ENCODE assay signal across 16 cellular contexts in genomic region chr15:39487180-39487735, GRCh38.
"Had no signal": no experiment of that assay in that cellular context is flagged by ENCODE, and none has a peak within 500 bp of the region (broad histone marks: within the 10 kb centered on the region; RNA-seq: fewer than 3 reads in every experiment).

No MANE protein-coding gene starts in this region.

- H3K4me2 ChIP-seq: hepatocyte had no signal

- H3K27ac ChIP-seq: body of pancreas, dorsolateral prefrontal cortex, gastrocnemius medialis, lower lobe of right lung had no signal

- FAIRE-seq: urothelium cell line had no signal

- H3K4me1 ChIP-seq: body of pancreas, gastrocnemius medialis, lower lobe of right lung had no signal

- H3K27me3 ChIP-seq: body of pancreas, dorsolateral prefrontal cortex, gastrocnemius medialis, hepatocyte had no signal

- DNase-seq: activated CD4-positive, alpha-beta T cell treated with anti-CD3 and anti-CD28 coated beads, Interleukin-2, amount 50 U/mL, for 4 hours; activated CD4-positive, CD25-positive, alpha-beta regulatory T cell treated with anti-CD3 and anti-CD28 coated beads, Interleukin-2, amount 50 U/mL, for 72 hours; activated CD8-positive, alpha-beta memory T cell treated with anti-CD3 and anti-CD28 coated beads, Interleukin-2, amount 10 ng/mL, durations not matched to agents 7 days and 5 days; activated effector memory CD4-positive, alpha-beta T cell treated with Interleukin-2 at 50 U/mL for 16 hours; activated T-cell treated with anti-CD3 and anti-CD28 coated beads, Interleukin-2, amount 50 U/mL, for 24 hours; amniotic stem cell; body of pancreas; cerebellar nuclear complex; dorsolateral prefrontal cortex; gastrocnemius medialis; lower lobe of right lung; stimulated activated CD4-positive, alpha-beta T cell treated with anti-CD3 and anti-CD28 coated beads, Interleukin-2, amount 100 ng/mL, for 48 hours; stimulated activated naive CD8-positive, alpha-beta T cell treated with anti-CD3 and anti-CD28 coated beads, Interleukin-15, amount 100 ng/mL, for 72 hours had no signal

- ATAC-seq: activated CD8-positive, alpha-beta memory T cell treated with anti-CD3 and anti-CD28 coated beads, Interleukin-2, amount 10 ng/mL, durations not matched to agents 7 days and 5 days; activated naive CD4-positive, alpha-beta T cell treated with anti-CD3 and anti-CD28 coated beads, Interleukin-2, amount 50 U/mL, for 72 hours; body of pancreas; gastrocnemius medialis; stimulated activated naive CD8-positive, alpha-beta T cell treated with anti-CD3 and anti-CD28 coated beads, Interleukin-15, amount 100 ng/mL, for 72 hours had no signal

- H3K36me3 ChIP-seq: gastrocnemius medialis, lower lobe of right lung had no signal

- H3K79me2 ChIP-seq: hepatocyte had no signal

- H3K4me3 ChIP-seq: body of pancreas, dorsolateral prefrontal cortex, gastrocnemius medialis, hepatocyte, lower lobe of right lung had no signal

- H3K9me3 ChIP-seq: body of pancreas, gastrocnemius medialis, lower lobe of right lung had no signal
